1 cellular context compared by ENCODE assay signal in genomic region chr10:110208614-110209398, GRCh38.
TF ChIP-seq lines count a peak whose summit lies in the region.

No MANE protein-coding gene starts in this region.

TF ChIP-seq in GM23338, 12 proteins besides CTCF, POLR2A, EP300 and RAD21 (continued from another document):
- TF ChIP-seq ZNF462 (CRISPR knock-in tag; IDR thresholded peaks at IDR 0.05) (no peak), STAT1 (IDR thresholded peaks at IDR 0.05; ENCODE audit: unreplicated experiment) (no peak)
